In genomic region chr7:22853674-22854157, GRCh38 we compare ENCODE assay signal across 8 cellular contexts. TPM values are rescaled to one million over a fixed set of nuclear protein-coding genes. Genes with fewer than 3 reads are reported as not detected.
DNase-seq lines count a peak whose midpoint lies in the region; ATAC-seq and TF ChIP-seq lines count a peak whose summit lies in the region.

No MANE protein-coding gene starts in this region.

- no peak overlapping the region for H3K9ac ChIP-seq in rectal smooth muscle tissue (ENCODE audit: low read length)

- POLR2A ChIA-PET in Caco-2 (lab: Charles Lee) = no interaction called here

- peaks cover 2% of the 10 kb centered on the region; the same call in 1 of the 2 replicates for H3K36me3 ChIP-seq in Caco-2 (ENCODE audit: control insufficient read depth, insufficient read depth, low read length)
- H3K36me3 ChIP-seq in rectal smooth muscle tissue (ENCODE audit: control insufficient read depth, insufficient read depth, low read length) = peaks cover 2% of the 10 kb centered on the region

- H3K4me3 ChIP-seq in Caco-2 (ENCODE audit: low read depth, low read length) = peak overlapping the region; percentile 57
- H3K4me3 ChIP-seq in WI38 (ENCODE audit: low read depth, low read length) = peak overlapping the region; percentile 86
- peak overlapping the region; percentile 16 for H3K4me3 ChIP-seq in fibroblast of mammary gland (ENCODE audit: control insufficient read depth, low read depth, low read length)
- peak overlapping the region; percentile 87 for H3K4me3 ChIP-seq in rectal smooth muscle tissue (ENCODE audit: low read length)

- no TSS peak for BruUV-seq in Caco-2 (replicated peaks; lab: Mats Ljungman, UMichigan)

- H3K4me3 Mint-ChIP-seq in Caco-2 (ENCODE audit: unreplicated experiment) = peak overlapping the region; percentile 85

- H3K9me3 ChIP-seq in Caco-2 = no peaks in the 10 kb centered on the region

- H3K4me1 ChIP-seq in Caco-2 = peaks cover 22% of the 10 kb centered on the region
- peaks cover 20% of the 10 kb centered on the region for H3K4me1 ChIP-seq in rectal smooth muscle tissue (ENCODE audit: control insufficient read depth, insufficient read depth, low read length)

- peaks cover 47% of the 10 kb centered on the region for H3K36me3 Mint-ChIP-seq in Caco-2 (ENCODE audit: insufficient read depth, unreplicated experiment)

- H3K27me3 ChIP-seq in Caco-2 (replicated peaks; ENCODE audit: control insufficient read depth, insufficient read depth, low read length) = no peaks in the 10 kb centered on the region
- peaks cover 2% of the 10 kb centered on the region for H3K27me3 ChIP-seq in rectal smooth muscle tissue (ENCODE audit: control insufficient read depth, insufficient read depth, low read length)

- H3K27me3 Mint-ChIP-seq in Caco-2 (ENCODE audit: insufficient read depth, unreplicated experiment) = no peaks in the 10 kb centered on the region

- no peak for DNase-seq in Caco-2
- DNase-seq in fibroblast of mammary gland (ENCODE audit: low read depth) = peak; percentile 44
- DNase-seq in AG20443 (ENCODE audit: low spot score) = no peak
- no peak for DNase-seq in NCI-H446 (lab: John Stamatoyannopoulos, UW)

- CTCF ChIA-PET in Caco-2 (lab: Charles Lee) = no interaction called here

- H3K9me3 Mint-ChIP-seq in Caco-2 (ENCODE audit: unreplicated experiment) = no peaks in the 10 kb centered on the region

- intact Hi-C loops in Caco-2 (cut with micrococcal nuclease; ENCODE audit: unreplicated experiment) = loop anchor here (5.0 kb wide), 2 partner anchors 66 to 126 kb away; partner anchors contain the start of gene IL6

- ATAC-seq in GM19328 (IDR thresholded peaks at IDR 0.05; ENCODE audit: unreplicated experiment) (peak; percentile 15), HG03378 (IDR thresholded peaks at IDR 0.05; ENCODE audit: unreplicated experiment) (peak; percentile 27)

- TF ChIP-seq CTCF in Caco-2 (IDR thresholded peaks at IDR 0.05; ENCODE audit: insufficient read depth in 1 of 2, low read depth in 1 of 2, low read length in 1 of 2, severe bottlenecking in 1 of 2, unreplicated experiment in 1 of 2) = peak in 1 of 2 experiments; percentile 28
- TF ChIP-seq CTCF in WI38 (IDR thresholded peaks at IDR 0.05; ENCODE audit: low read depth, low read length) = no peak; the same call in 1 of the 2 replicates
- TF ChIP-seq CTCF in fibroblast of mammary gland (conservative IDR thresholded peaks at IDR 0.05; ENCODE audit: control insufficient read depth, insufficient read depth, low read depth, low read length) = no peak

- peaks cover 21% of the 10 kb centered on the region for H3K4me1 Mint-ChIP-seq in Caco-2 (ENCODE audit: low read depth, unreplicated experiment)

- peak overlapping the region; percentile 80 for H3K27ac Mint-ChIP-seq in Caco-2 (ENCODE audit: unreplicated experiment)

- H3K27ac ChIP-seq in rectal smooth muscle tissue (ENCODE audit: low read depth, low read length) = peak overlapping the region; percentile 95

RNA-seq across cellular contexts. Expression of gene TOMM7, which starts 31.1 kb away (rescaled TPM):
- 192 and 220 TPM in 2 replicates for total RNA-seq in Caco-2 (2022)

Comparison
In these comparisons a context has a peak if more than half of its experiments do, and no peak if none do; other contexts are left out.
1. H3K4me3 ChIP-seq: peak in every context shown above with its lines; median percentile 87 in rectal smooth muscle tissue; 86 in WI38; 57 in Caco-2; 16 in fibroblast of mammary gland.